ENCODE assay signal across 36 cellular contexts in genomic region chr16:88875703-88876234, GRCh38. TPM values are rescaled to one million over a fixed set of nuclear protein-coding genes. Genes with fewer than 3 reads are reported as not detected.
"Had no signal": no experiment of that assay in that cellular context is flagged by ENCODE, and none has a peak within 500 bp of the region (broad histone marks: within the 10 kb centered on the region; RNA-seq: fewer than 3 reads in every experiment).

No MANE protein-coding gene starts in this region.

- H3K36me3 Mint-ChIP-seq: mesothelial cell of epicardium; natural killer cell treated with Interleukin-12 subunit alpha and Interleukin-12 subunit beta and Interleukin-15 and Interleukin-18, amount 100 ng/mL, for 72 hours had no signal

- H3K4me3 ChIP-seq: esophagus squamous epithelium, heart right ventricle, left lung, mucosa of descending colon, ovary, psoas muscle, skin epidermis, spleen, testis, tibial nerve, upper lobe of left lung had no signal

- ATAC-seq: effector memory CD8-positive, alpha-beta T cell; heart right ventricle; left cardiac atrium; left lung; mucosa of descending colon; natural killer cell treated with Interleukin-12 subunit alpha and Interleukin-12 subunit beta and Interleukin-15 and Interleukin-18, amount 100 ng/mL, for 72 hours; psoas muscle; right cardiac atrium; stimulated activated memory B cell treated with anti-CD40 and anti-IgM and Interleukin-4, amounts not matched to agents 10 μg/mL and 1 μg/mL and 100 μg/mL, for 72 hours; stimulated activated naive CD8-positive, alpha-beta T cell treated with anti-CD3 and anti-CD28 coated beads, Interleukin-15, Interleukin-2, amounts not matched to agents 100 U/mL and 50 U/mL, for 24 hours had no signal

- H3K27ac Mint-ChIP-seq: effector memory CD8-positive, alpha-beta T cell; mesothelial cell of epicardium; natural killer cell treated with Interleukin-12 subunit alpha and Interleukin-12 subunit beta and Interleukin-15 and Interleukin-18, amount 100 ng/mL, for 72 hours; stimulated activated memory B cell treated with anti-CD40 and anti-IgM and Interleukin-4, amounts not matched to agents 10 μg/mL and 1 μg/mL and 100 μg/mL, for 72 hours had no signal

- H3K4me1 ChIP-seq: psoas muscle had no signal

- FAIRE-seq: endometrium, islet of Langerhans, urothelium cell line had no signal

- DNase-seq: cortex of kidney; effector memory CD8-positive, alpha-beta T cell; esophagus squamous epithelium; foreskin melanocyte; glutamatergic neuron; heart right ventricle; hippocampal formation; left cardiac atrium; left lung; mesenchymal stem cell; mucosa of descending colon; naive B cell; occipital lobe; ovary; posterior cingulate gyrus; psoas muscle; right cardiac atrium; spleen; stimulated activated CD4-positive, alpha-beta T cell treated with anti-CD3 and anti-CD28 coated beads, Interleukin-4, amount 100 ng/mL, for 4 hours; stimulated activated naive CD8-positive, alpha-beta T cell treated with anti-CD3 and anti-CD28 coated beads, Interleukin-15, Interleukin-2, amounts not matched to agents 100 U/mL and 50 U/mL, for 24 hours; substantia nigra; testis had no signal

- H3K9me3 Mint-ChIP-seq: effector memory CD8-positive, alpha-beta T cell; mesothelial cell of epicardium; natural killer cell treated with Interleukin-12 subunit alpha and Interleukin-12 subunit beta and Interleukin-15 and Interleukin-18, amount 100 ng/mL, for 72 hours; stimulated activated memory B cell treated with anti-CD40 and anti-IgM and Interleukin-4, amounts not matched to agents 10 μg/mL and 1 μg/mL and 100 μg/mL, for 72 hours had no signal

- H3K9me3 ChIP-seq: esophagus squamous epithelium, heart right ventricle, left lung, mucosa of descending colon, ovary, psoas muscle, spleen, testis, tibial nerve, upper lobe of left lung had no signal

- H3K27ac ChIP-seq: esophagus squamous epithelium, heart right ventricle, left lung, ovary, psoas muscle, skin epidermis, testis, tibial nerve, upper lobe of left lung had no signal

- H3K36me3 ChIP-seq: ovary had no signal

- H3K4me3 Mint-ChIP-seq: effector memory CD8-positive, alpha-beta T cell; mesothelial cell of epicardium; naive B cell; natural killer cell treated with Interleukin-12 subunit alpha and Interleukin-12 subunit beta and Interleukin-15 and Interleukin-18, amount 100 ng/mL, for 72 hours; stimulated activated memory B cell treated with anti-CD40 and anti-IgM and Interleukin-4, amounts not matched to agents 10 μg/mL and 1 μg/mL and 100 μg/mL, for 72 hours had no signal

- H3K27me3 ChIP-seq: ovary, testis had no signal

RNA-seq across cellular contexts. Expression of gene PABPN1L, which starts 9.3 kb away (rescaled TPM):
- total RNA-seq: dermis microvascular lymphatic vessel endothelial cell; esophagus squamous epithelium; kidney epithelial cell; left cardiac atrium; left lung; lower leg skin; lung microvascular endothelial cell; mucosa of descending colon; natural killer cell treated with Interleukin-12 subunit alpha and Interleukin-12 subunit beta and Interleukin-15 and Interleukin-18, amount 100 ng/mL, for 72 hours; occipital lobe; ovary; psoas muscle; renal cortical epithelial cell; right cardiac atrium; tibial nerve had no signal
- polyA plus RNA-seq: heart right ventricle, psoas muscle, right cardiac atrium had no signal
